ENCODE assay signal across 10 cellular contexts in the genomic region with DNA sequence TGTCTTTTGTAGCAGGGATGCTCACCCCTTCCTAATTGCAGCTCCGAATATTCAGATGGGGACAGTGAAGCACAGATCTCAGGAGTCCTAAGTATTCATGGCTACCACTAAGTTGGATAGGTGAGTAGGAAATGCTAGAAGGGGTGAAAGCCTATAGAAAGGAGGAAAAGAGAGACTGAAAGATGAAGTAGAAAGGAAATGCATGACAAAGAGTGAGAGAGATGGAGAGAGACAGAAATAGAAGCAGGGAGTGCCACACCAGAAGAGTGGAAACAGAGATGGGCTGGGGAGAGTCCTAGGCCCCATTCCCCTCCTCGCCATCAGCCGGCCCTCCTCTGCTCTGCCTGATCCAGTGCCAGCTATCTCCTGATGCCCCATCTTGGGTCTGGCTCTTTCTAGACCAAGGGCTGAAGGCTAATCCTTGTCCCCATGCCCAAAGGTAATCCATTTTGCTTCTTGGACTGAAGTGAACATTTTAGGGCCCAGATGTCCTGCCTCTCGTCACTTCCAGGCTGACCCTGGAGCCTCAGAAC. TPM values are rescaled to one million over a fixed set of nuclear protein-coding genes. Genes with fewer than 3 reads are reported as not detected.
DNase-seq lines count a peak whose midpoint lies in the region; ATAC-seq and TF ChIP-seq lines count a peak whose summit lies in the region.
"Had no signal": no experiment of that assay in that cellular context is flagged by ENCODE, and none has a peak within 500 bp of the region (broad histone marks: within the 10 kb centered on the region; RNA-seq: fewer than 3 reads in every experiment).

No MANE protein-coding gene starts in this region.

- H3K4me3 Mint-ChIP-seq in HFFc6: peak overlapping the region; percentile 85
- peak overlapping the region in 8 of 10 donors; percentile 15 to 94 (median 84) for H3K4me3 Mint-ChIP-seq in naive thymus-derived CD4-positive, alpha-beta T cell

- in situ Hi-C loops in brain microvascular endothelial cell (cut with HindIII; ENCODE audit: low pct_ligation_motif_present, low sequenced_read_pairs): no loop called here

- H3K27ac ChIP-seq in ACC112 (ENCODE audit: low read depth, low read length) (peak overlapping the region; percentile 98), brain microvascular endothelial cell (peak overlapping the region; percentile 86)
- no peak overlapping the region for H3K27ac ChIP-seq in naive thymus-derived CD4-positive, alpha-beta T cell (ENCODE audit: low read depth, low read length)

- H3K27me3 ChIP-seq in ACC112 (ENCODE audit: insufficient read depth, low read length): no peaks in the 10 kb centered on the region
- H3K27me3 ChIP-seq in brain microvascular endothelial cell (replicated peaks): no peaks in the 10 kb centered on the region
- no peaks in the 10 kb centered on the region for H3K27me3 ChIP-seq in naive thymus-derived CD4-positive, alpha-beta T cell (ENCODE audit: control insufficient read depth in 2 of 2, insufficient read depth in 2 of 2, low read length in 2 of 2)

- DNase-seq in HFFc6 (no peak), brain microvascular endothelial cell (no peak), 8988T (no peak), DMS153 treated with DMSO at 0.1 percent for 48 hours (lab: John Stamatoyannopoulos, UW; ENCODE audit: unreplicated experiment) (no peak), NK-92 (lab: John Stamatoyannopoulos, UW; ENCODE audit: unreplicated experiment) (no peak)
- no peak for DNase-seq in naive thymus-derived CD4-positive, alpha-beta T cell
- DNase-seq in stimulated activated CD4-positive, alpha-beta T cell treated with anti-CD3 and anti-CD28 coated beads, Interleukin-15, amount 100 ng/mL, for 24 hours: no peak
- DNase-seq: aorta had no signal

- no peaks in the 10 kb centered on the region for H3K9me3 ChIP-seq in naive thymus-derived CD4-positive, alpha-beta T cell (ENCODE audit: control insufficient read depth in 2 of 3, low read length in 3 of 3)

- peaks cover 5% of the 10 kb centered on the region; the same call in 1 of the 2 replicates for H3K36me3 ChIP-seq in ACC112 (ENCODE audit: insufficient read depth, low read length)
- H3K36me3 ChIP-seq in brain microvascular endothelial cell (replicated peaks): peaks cover 48% of the 10 kb centered on the region
- H3K36me3 ChIP-seq in naive thymus-derived CD4-positive, alpha-beta T cell (ENCODE audit: control insufficient read depth in 2 of 3, insufficient read depth in 3 of 3, low read length in 3 of 3): peaks cover 0 to 24% (median 0%) of the 10 kb centered on the region in 3 experiments

- peaks cover 49% of the 10 kb centered on the region for H3K4me1 ChIP-seq in ACC112 (ENCODE audit: control insufficient read depth, insufficient read depth, low read length, unreplicated experiment)
- peaks cover 12 to 16% of the 10 kb centered on the region in 2 donors for H3K4me1 ChIP-seq in naive thymus-derived CD4-positive, alpha-beta T cell (ENCODE audit: control insufficient read depth in 2 of 2, insufficient read depth in 2 of 2, low read length in 2 of 2)

- H3K4me1 Mint-ChIP-seq in HFFc6 (ENCODE audit: low read depth): peaks cover 66% of the 10 kb centered on the region
- H3K4me1 Mint-ChIP-seq in naive thymus-derived CD4-positive, alpha-beta T cell: peaks cover 31 to 51% (median 37%) of the 10 kb centered on the region in 7 donors

- H3K4me3 ChIP-seq in ACC112 (ENCODE audit: low read depth, low read length) (peak overlapping the region; percentile 92), brain microvascular endothelial cell (ENCODE audit: low read depth, low read length) (peak overlapping the region; percentile 97)
- H3K4me3 ChIP-seq in naive thymus-derived CD4-positive, alpha-beta T cell (ENCODE audit: low read length): no peak overlapping the region

- intact Hi-C loops in naive thymus-derived CD4-positive, alpha-beta T cell (cut with micrococcal nuclease): loop anchor here in 1 of 2 donors (2.0 to 5.0 kb wide), 2 partner anchors 54 to 80 kb away; a partner anchor contains a TSS

- POLR2A ChIA-PET in naive thymus-derived CD4-positive, alpha-beta T cell (lab: Charles Lee): interaction anchor here (0.7 kb wide), 1 partner anchor 14 kb away, joined by 3 read pairs; no protein-coding TSS in a partner anchor

- TF ChIP-seq CTCF in HFFc6 (IDR thresholded peaks at IDR 0.05): no peak
- TF ChIP-seq CTCF in brain microvascular endothelial cell (IDR thresholded peaks at IDR 0.05; ENCODE audit: low read depth, low read length, missing control alignments): no peak

- no peak for ATAC-seq in naive thymus-derived CD4-positive, alpha-beta T cell
- ATAC-seq: HepG2 had no signal

- H3K9me3 Mint-ChIP-seq in HFFc6: no peaks in the 10 kb centered on the region
- H3K9me3 Mint-ChIP-seq in naive thymus-derived CD4-positive, alpha-beta T cell: peaks cover 0 to 1% (median 0%) of the 10 kb centered on the region in 11 donors

- CTCF ChIA-PET in naive thymus-derived CD4-positive, alpha-beta T cell (lab: Charles Lee): no interaction called here

- no peak overlapping the region for H2AFZ ChIP-seq in ACC112 (ENCODE audit: low read length, unreplicated experiment)

- peaks cover 61% of the 10 kb centered on the region for H3K79me2 ChIP-seq in ACC112 (ENCODE audit: control insufficient read depth, insufficient read depth, low read length, unreplicated experiment)

- peak overlapping the region; percentile 90 for H3K27ac Mint-ChIP-seq in HFFc6
- peak overlapping the region; percentile 26 to 88 (median 83) for H3K27ac Mint-ChIP-seq in naive thymus-derived CD4-positive, alpha-beta T cell

- H3K27me3 Mint-ChIP-seq in HFFc6 (ENCODE audit: insufficient read depth): peaks cover 10% of the 10 kb centered on the region
- no peaks in the 10 kb centered on the region for H3K27me3 Mint-ChIP-seq in naive thymus-derived CD4-positive, alpha-beta T cell

- peaks cover 43% of the 10 kb centered on the region for H3K36me3 Mint-ChIP-seq in HFFc6 (ENCODE audit: low read depth)
- peaks cover 0 to 7% (median 2%) of the 10 kb centered on the region in 5 donors for H3K36me3 Mint-ChIP-seq in naive thymus-derived CD4-positive, alpha-beta T cell

RNA-seq across cellular contexts. Expression of a gene that starts 2.0 kb away (rescaled TPM):
- total RNA-seq in HFFc6 (2021; fragmentation: NEBNext Ultra II Directional; extraction: Animal tissue kit (Norgen Biotek cat#: 25700)): 100 to 1,000 TPM; 448 to 538 (median 470) TPM
- total RNA-seq in naive thymus-derived CD4-positive, alpha-beta T cell: 10 to 100 TPM; 11.5 to 38.6 (median 13.4) TPM
- polyA plus RNA-seq in naive thymus-derived CD4-positive, alpha-beta T cell: 1 to 10 TPM; 4.7 TPM

RNA-seq across cellular contexts. Expression of a gene that starts 16.8 kb away (rescaled TPM):
- total RNA-seq in HFFc6 (2021; fragmentation: NEBNext Ultra II Directional; extraction: Animal tissue kit (Norgen Biotek cat#: 25700)): under 1 TPM in 3 of 6 experiments, not detected in 3; 0.14 to 0.35 (median 0.19) TPM
- total RNA-seq in naive thymus-derived CD4-positive, alpha-beta T cell: 1 to 10 TPM in 1 of 5 experiments, not detected in 4; 1.1 TPM
- polyA plus RNA-seq in naive thymus-derived CD4-positive, alpha-beta T cell: not detected

RNA-seq across cellular contexts. Expression of a gene that starts 55.2 kb away (rescaled TPM):
- 10 to 100 TPM; 65.9 to 73.0 (median 70.1) TPM for total RNA-seq in HFFc6 (2021; fragmentation: NEBNext Ultra II Directional; extraction: Animal tissue kit (Norgen Biotek cat#: 25700))
- 100 to 1,000 TPM; 115 to 226 (median 176) TPM for total RNA-seq in naive thymus-derived CD4-positive, alpha-beta T cell
- 10 to 100 TPM; 45.6 to 49.8 TPM for polyA plus RNA-seq in naive thymus-derived CD4-positive, alpha-beta T cell

RNA-seq across cellular contexts. Expression of a gene that starts 55.8 kb away (rescaled TPM):
- not detected for total RNA-seq in HFFc6 (2021; fragmentation: NEBNext Ultra II Directional; extraction: Animal tissue kit (Norgen Biotek cat#: 25700))
- under 1 TPM in 1 of 5 experiments, not detected in 4; 0.71 TPM for total RNA-seq in naive thymus-derived CD4-positive, alpha-beta T cell
- polyA plus RNA-seq in naive thymus-derived CD4-positive, alpha-beta T cell: not detected
- total RNA-seq: HepG2 had no signal
- polyA plus RNA-seq: HepG2 had no signal

Comparison
In these comparisons a context has a peak if more than half of its experiments do, and no peak if none do; other contexts are left out.
1. RNA of a gene that starts 2.0 kb away (total RNA-seq): 448 to 538 TPM in HFFc6; 11.5 to 38.6 TPM in naive thymus-derived CD4-positive, alpha-beta T cell; every median in the first group is over 10 times any median in the second.